ENCODE assay signal across 16 cellular contexts in genomic region chr6:32198866-32199265, GRCh38. TPM values are rescaled to one million over a fixed set of nuclear protein-coding genes. Genes with fewer than 3 reads are reported as not detected.
DNase-seq lines count a peak whose midpoint lies in the region; ATAC-seq and TF ChIP-seq lines count a peak whose summit lies in the region.
"Had no signal": no experiment of that assay in that cellular context is flagged by ENCODE, and none has a peak within 500 bp of the region (broad histone marks: within the 10 kb centered on the region; RNA-seq: fewer than 3 reads in every experiment).

No MANE protein-coding gene starts in this region.

- intact Hi-C loops in CD4-positive, alpha-beta memory T cell (cut with micrococcal nuclease) = loop anchor here (10.0 kb wide), 2 partner anchors 1006 to 1216 kb away; partner anchors contain the start of genes CUTA, HSD17B8, PHF1 and RING1

- H3K4me3 Mint-ChIP-seq in CD4-positive, alpha-beta memory T cell = no peak overlapping the region
- H3K4me3 Mint-ChIP-seq in brain = peak overlapping the region in 1 of 5 experiments; percentile 32
- H3K4me3 Mint-ChIP-seq in naive thymus-derived CD8-positive, alpha-beta T cell = peak overlapping the region in 1 of 10 donors; percentile 24
- no peak overlapping the region for H3K4me3 Mint-ChIP-seq in stimulated activated naive B cell treated with anti-CD40 and anti-IgM and Interleukin-4, amounts not matched to agents 10 μg/mL and 1 μg/mL and 100 μg/mL, for 72 hours
- H3K4me3 Mint-ChIP-seq: HFFc6 had no signal

- H3K36me3 ChIP-seq in CD4-positive, alpha-beta memory T cell (ENCODE audit: insufficient read depth, low read length) = no peaks in the 10 kb centered on the region
- H3K36me3 ChIP-seq: BLaER1, Peyer's patch, SJSA1 had no signal

- H3K4me3 ChIP-seq in CD4-positive, alpha-beta memory T cell (ENCODE audit: low read length in 2 of 2) = no peak overlapping the region
- H3K4me3 ChIP-seq: BLaER1, Peyer's patch, SJSA1 had no signal

- CTCF ChIA-PET in CD4-positive, alpha-beta memory T cell (lab: Charles Lee; ENCODE audit: partially characterized antibody) = no interaction called here

- no peaks in the 10 kb centered on the region for H3K9me3 Mint-ChIP-seq in CD4-positive, alpha-beta memory T cell
- H3K9me3 Mint-ChIP-seq in brain = no peaks in the 10 kb centered on the region
- no peaks in the 10 kb centered on the region for H3K9me3 Mint-ChIP-seq in naive thymus-derived CD8-positive, alpha-beta T cell
- H3K9me3 Mint-ChIP-seq in stimulated activated naive B cell treated with anti-CD40 and anti-IgM and Interleukin-4, amounts not matched to agents 10 μg/mL and 1 μg/mL and 100 μg/mL, for 72 hours = no peaks in the 10 kb centered on the region
- H3K9me3 Mint-ChIP-seq: HFFc6 had no signal

- peaks cover 0 to 4% of the 10 kb centered on the region in 2 donors for H3K27me3 Mint-ChIP-seq in CD4-positive, alpha-beta memory T cell
- peaks cover 4% of the 10 kb centered on the region for H3K27me3 Mint-ChIP-seq in brain
- H3K27me3 Mint-ChIP-seq in naive thymus-derived CD8-positive, alpha-beta T cell = peaks cover 0 to 2% (median 0%) of the 10 kb centered on the region in 5 donors
- H3K27me3 Mint-ChIP-seq in stimulated activated naive B cell treated with anti-CD40 and anti-IgM and Interleukin-4, amounts not matched to agents 10 μg/mL and 1 μg/mL and 100 μg/mL, for 72 hours = no peaks in the 10 kb centered on the region

- peaks cover 0 to 2% of the 10 kb centered on the region in 2 donors for H3K36me3 Mint-ChIP-seq in CD4-positive, alpha-beta memory T cell
- no peaks in the 10 kb centered on the region for H3K36me3 Mint-ChIP-seq in brain
- H3K36me3 Mint-ChIP-seq in naive thymus-derived CD8-positive, alpha-beta T cell = no peaks in the 10 kb centered on the region
- no peaks in the 10 kb centered on the region for H3K36me3 Mint-ChIP-seq in stimulated activated naive B cell treated with anti-CD40 and anti-IgM and Interleukin-4, amounts not matched to agents 10 μg/mL and 1 μg/mL and 100 μg/mL, for 72 hours

- H3K4me1 Mint-ChIP-seq in CD4-positive, alpha-beta memory T cell = peaks cover 18 to 31% (median 20%) of the 10 kb centered on the region in 4 donors
- H3K4me1 Mint-ChIP-seq in brain = peaks cover 48% of the 10 kb centered on the region
- H3K4me1 Mint-ChIP-seq in naive thymus-derived CD8-positive, alpha-beta T cell = peaks cover 18 to 30% (median 26%) of the 10 kb centered on the region in 4 donors
- H3K4me1 Mint-ChIP-seq in stimulated activated naive B cell treated with anti-CD40 and anti-IgM and Interleukin-4, amounts not matched to agents 10 μg/mL and 1 μg/mL and 100 μg/mL, for 72 hours = peaks cover 18 to 21% of the 10 kb centered on the region in 2 donors

- H3K27ac Mint-ChIP-seq in CD4-positive, alpha-beta memory T cell = peak overlapping the region in 4 of 7 donors; percentile 35 to 84 (median 66)
- H3K27ac Mint-ChIP-seq in brain = peak overlapping the region in 3 of 5 experiments; percentile 7 to 100 (median 36)
- peak overlapping the region in 6 of 10 donors; percentile 19 to 80 (median 53) for H3K27ac Mint-ChIP-seq in naive thymus-derived CD8-positive, alpha-beta T cell
- peak overlapping the region; percentile 9 for H3K27ac Mint-ChIP-seq in stimulated activated naive B cell treated with anti-CD40 and anti-IgM and Interleukin-4, amounts not matched to agents 10 μg/mL and 1 μg/mL and 100 μg/mL, for 72 hours
- H3K27ac Mint-ChIP-seq: HFFc6 had no signal

- TF ChIP-seq CTCF in brain (conservative IDR thresholded peaks at IDR 0.05) (no peak), GM13976 (IDR thresholded peaks at IDR 0.05; ENCODE audit: borderline replicate concordance, control extremely low read depth, extremely low read depth, insufficient read depth, missing control alignments) (no peak)

- no peak for ATAC-seq in naive thymus-derived CD8-positive, alpha-beta T cell
- ATAC-seq in stimulated activated naive B cell treated with anti-CD40 and anti-IgM and Interleukin-4, amounts not matched to agents 10 μg/mL and 1 μg/mL and 100 μg/mL, for 72 hours (replicated peaks) = no peak

- in situ Hi-C loops in GM13976 (cut with MboI; ENCODE audit: low sequenced_read_pairs, unreplicated experiment) = no loop called here

- DNase-seq in CD4-positive, alpha-beta memory T cell = no peak
- no peak for DNase-seq in naive thymus-derived CD8-positive, alpha-beta T cell
- DNase-seq in stimulated activated naive B cell treated with anti-CD40 and anti-IgM and Interleukin-4, amounts not matched to agents 10 μg/mL and 1 μg/mL and 100 μg/mL, for 72 hours = no peak
- no peak for DNase-seq in stimulated activated naive CD4-positive, alpha-beta T cell (lab: John Stamatoyannopoulos, UW)
- no peak for DNase-seq in NCI-H1092 (lab: John Stamatoyannopoulos, UW)
- DNase-seq in GM13976 (ENCODE audit: low spot score) = no peak
- DNase-seq: DMS79, H7, HFFc6, MM.1S, NCI-H1092 treated with DMSO at 0.1 percent for 48 hours, NCI-H2081 treated with DMSO at 0.1 percent for 48 hours, Peyer's patch had no signal

- POLR2A ChIA-PET in CD4-positive, alpha-beta memory T cell (lab: Charles Lee; ENCODE audit: partially characterized antibody) = interaction anchor here (1.0 kb wide), 1 partner anchor 21 kb away, joined by 3 read pairs; no protein-coding TSS in a partner anchor
- POLR2A ChIA-PET in naive thymus-derived CD8-positive, alpha-beta T cell (lab: Charles Lee) = no interaction called here

- no peaks in the 10 kb centered on the region for H3K9me3 ChIP-seq in CD4-positive, alpha-beta memory T cell (ENCODE audit: control insufficient read depth in 1 of 2, low read length in 2 of 2)
- H3K9me3 ChIP-seq: BLaER1, Peyer's patch, SJSA1 had no signal

- H3K27me3 ChIP-seq in CD4-positive, alpha-beta memory T cell (ENCODE audit: insufficient read depth, low read length) = no peaks in the 10 kb centered on the region
- H3K27me3 ChIP-seq: BLaER1, Peyer's patch, SJSA1 had no signal

- peaks cover 23% of the 10 kb centered on the region for H3K4me1 ChIP-seq in CD4-positive, alpha-beta memory T cell (ENCODE audit: insufficient read depth, low read length)

- no peak overlapping the region for H3K27ac ChIP-seq in CD4-positive, alpha-beta memory T cell (ENCODE audit: low read depth, low read length)
- H3K27ac ChIP-seq: BLaER1, Peyer's patch, SJSA1 had no signal

RNA-seq across cellular contexts. Expression of gene GPSM3, which starts 6.4 kb away (rescaled TPM):
- 100 to 1,000 TPM; 309 to 313 TPM for total RNA-seq in CD4-positive, alpha-beta memory T cell
- polyA plus RNA-seq in CD4-positive, alpha-beta memory T cell = 100 to 1,000 TPM; 110 to 165 TPM
- 7.3 TPM for polyA plus RNA-seq in brain (ENCODE audit: insufficient read depth, low read depth, low replicate concordance)
- 100 to 1,000 TPM; 274 to 276 TPM for total RNA-seq in naive thymus-derived CD8-positive, alpha-beta T cell
- polyA plus RNA-seq in naive thymus-derived CD8-positive, alpha-beta T cell = 100 to 1,000 TPM; 106 to 144 (median 138) TPM

RNA-seq across cellular contexts. Expression of gene PBX2, which starts 8.9 kb away (rescaled TPM):
- total RNA-seq in CD4-positive, alpha-beta memory T cell = 100 to 1,000 TPM; 188 to 192 TPM
- polyA plus RNA-seq in CD4-positive, alpha-beta memory T cell = 1 to 10 TPM in 1 of 2 donors, under 1 TPM in 1; 0.57 to 1.8 TPM
- polyA plus RNA-seq in brain (ENCODE audit: insufficient read depth, low read depth, low replicate concordance) = 44.9 TPM
- 100 to 1,000 TPM; 173 to 174 TPM for total RNA-seq in naive thymus-derived CD8-positive, alpha-beta T cell
- polyA plus RNA-seq in naive thymus-derived CD8-positive, alpha-beta T cell = 1 to 10 TPM; 1.6 to 2.2 (median 2.0) TPM

RNA-seq across cellular contexts. Expression of gene AGER, which starts 14.8 kb away (rescaled TPM):
- total RNA-seq in CD4-positive, alpha-beta memory T cell = 10 to 100 TPM; 74.8 to 77.3 TPM
- under 1 TPM in 1 of 2 donors, not detected in 1; 0.62 TPM for polyA plus RNA-seq in CD4-positive, alpha-beta memory T cell
- 2.1 TPM for polyA plus RNA-seq in brain (ENCODE audit: insufficient read depth, low read depth, low replicate concordance)
- total RNA-seq in naive thymus-derived CD8-positive, alpha-beta T cell = 10 to 100 TPM; 56.0 to 60.3 TPM
- 1 to 10 TPM in 1 of 3 donors, under 1 TPM in 2; 0.09 to 1.9 (median 0.25) TPM for polyA plus RNA-seq in naive thymus-derived CD8-positive, alpha-beta T cell

RNA-seq across cellular contexts. Expression of gene RNF5, which starts 20.7 kb away (rescaled TPM):
- total RNA-seq in CD4-positive, alpha-beta memory T cell = 10 to 100 TPM; 44.2 to 47.7 TPM
- 100 to 1,000 TPM; 102 to 129 TPM for polyA plus RNA-seq in CD4-positive, alpha-beta memory T cell
- polyA plus RNA-seq in brain (ENCODE audit: insufficient read depth, low read depth, low replicate concordance) = 231 TPM
- total RNA-seq in naive thymus-derived CD8-positive, alpha-beta T cell = 10 to 100 TPM; 38.6 to 40.0 TPM
- polyA plus RNA-seq in naive thymus-derived CD8-positive, alpha-beta T cell = 100 to 1,000 TPM; 102 to 117 (median 102) TPM

RNA-seq across cellular contexts. Expression of gene AGPAT1, which starts 23.0 kb away (rescaled TPM):
- total RNA-seq in CD4-positive, alpha-beta memory T cell = 10 to 100 TPM; 32.2 to 32.8 TPM
- 10 to 100 TPM; 15.3 to 16.4 TPM for polyA plus RNA-seq in CD4-positive, alpha-beta memory T cell
- polyA plus RNA-seq in brain (ENCODE audit: insufficient read depth, low read depth, low replicate concordance) = 199 TPM
- total RNA-seq in naive thymus-derived CD8-positive, alpha-beta T cell = 10 to 100 TPM; 27.5 to 28.6 TPM
- polyA plus RNA-seq in naive thymus-derived CD8-positive, alpha-beta T cell = 10 to 100 TPM; 16.3 to 19.5 (median 19.1) TPM

Comparison
In these comparisons a context has a peak if more than half of its experiments do, and no peak if none do; other contexts are left out.
1. H3K27ac Mint-ChIP-seq: peak in every context shown above with its lines; median percentile 66 in CD4-positive, alpha-beta memory T cell; 53 in naive thymus-derived CD8-positive, alpha-beta T cell; 36 in brain; 9 in stimulated activated naive B cell treated with anti-CD40 and anti-IgM and Interleukin-4, amounts not matched to agents 10 μg/mL and 1 μg/mL and 100 μg/mL, for 72 hours.
2. RNA of gene GPSM3, which starts 6.4 kb away (polyA plus RNA-seq): 110 to 165 TPM in CD4-positive, alpha-beta memory T cell and 106 to 144 TPM in naive thymus-derived CD8-positive, alpha-beta T cell; 7.3 TPM in brain (single experiment); every median in the first group is over 10 times any median in the second.
3. RNA of gene PBX2, which starts 8.9 kb away (polyA plus RNA-seq): 44.9 TPM in brain (single experiment); 1.6 to 2.2 TPM in naive thymus-derived CD8-positive, alpha-beta T cell and 0.57 to 1.8 TPM in CD4-positive, alpha-beta memory T cell; every median in the first group is over 10 times any median in the second.